21 cellular contexts compared by ENCODE assay signal in genomic region chr3:183774631-183775030, GRCh38. TPM values are rescaled to one million over a fixed set of nuclear protein-coding genes. Genes with fewer than 3 reads are reported as not detected.
A peak's percentile ranks its signal among the peaks of the same experiment; 100 is the strongest.
DNase-seq lines count a peak whose midpoint lies in the region; TF ChIP-seq lines count a peak whose summit lies in the region.
"Had no signal": no experiment of that assay in that cellular context is flagged by ENCODE, and none has a peak within 500 bp of the region (broad histone marks: within the 10 kb centered on the region; RNA-seq: fewer than 3 reads in every experiment).

No MANE protein-coding gene starts in this region.

- H4K20me1 ChIP-seq in osteoblast (ENCODE audit: insufficient read depth, low read length): no peaks in the 10 kb centered on the region

- H3K79me2 ChIP-seq in osteoblast (ENCODE audit: insufficient read depth, low read length): no peaks in the 10 kb centered on the region

- DNase-seq in EL: peak; percentile 87
- peak; percentile 70 for DNase-seq in MG63
- DNase-seq in cardiac fibroblast (ENCODE audit: low read depth in 2 of 2): peak; percentile 24 to 81
- peak; percentile 88 for DNase-seq in osteoblast (ENCODE audit: insufficient read length, low spot score, missing footprints)
- DNase-seq in NCI-H2196 (lab: John Stamatoyannopoulos, UW; ENCODE audit: unreplicated experiment): no peak
- no peak for DNase-seq in NCI-H1694 treated with DMSO at 0.1 percent for 48 hours (lab: John Stamatoyannopoulos, UW)
- DNase-seq in DMS79 treated with DMSO at 0.1 percent for 48 hours (lab: John Stamatoyannopoulos, UW): no peak
- no peak for DNase-seq in caudate nucleus (lab: John Stamatoyannopoulos, UW)
- DNase-seq: activated CD4-positive, alpha-beta T cell treated with anti-CD3 and anti-CD28 coated beads for 48 hours; activated CD8-positive, alpha-beta memory T cell treated with anti-CD3 and anti-CD28 coated beads, Interleukin-2, amount 10 ng/mL, durations not matched to agents 7 days and 5 days; activated naive CD8-positive, alpha-beta T cell treated with anti-CD3 and anti-CD28 coated beads, Interleukin-2, amount 50 U/mL, for 24 hours; Calu3; KBM-7; left cardiac atrium; mesenchymal stem cell; MV-4-11; naive B cell; NCI-H2029; NCI-H446 had no signal

- H3K4me2 ChIP-seq in osteoblast (ENCODE audit: insufficient read depth, low read length): peak overlapping the region; percentile 64
- H3K4me2 ChIP-seq: BLaER1 had no signal

- H3K36me3 ChIP-seq in MG63 (peaks cover 85% of the 10 kb centered on the region), osteoblast (ENCODE audit: insufficient read depth, low read length) (peaks cover 65% of the 10 kb centered on the region)

- H3K27ac ChIP-seq in osteoblast (ENCODE audit: low read depth, low read length) (peak overlapping the region; percentile 37), caudate nucleus (ENCODE audit: low read depth, low read length) (no peak overlapping the region)
- H3K27ac ChIP-seq: BLaER1, right atrium auricular region had no signal

- no peak overlapping the region for H2AFZ ChIP-seq in osteoblast (ENCODE audit: low read length)

- no peaks in the 10 kb centered on the region for H3K9me3 ChIP-seq in MG63
- H3K9me3 ChIP-seq in osteoblast (ENCODE audit: low read depth, low read length): no peaks in the 10 kb centered on the region
- H3K9me3 ChIP-seq: BLaER1, right atrium auricular region had no signal

- no peaks in the 10 kb centered on the region for H3K27me3 ChIP-seq in MG63
- H3K27me3 ChIP-seq in osteoblast (ENCODE audit: insufficient read depth, low read length): no peaks in the 10 kb centered on the region
- H3K27me3 ChIP-seq: BLaER1, right atrium auricular region had no signal

- no peak overlapping the region for H3K4me3 ChIP-seq in MG63
- no peak overlapping the region for H3K4me3 ChIP-seq in cardiac fibroblast (replicated peaks in 1 of 2; ENCODE audit: low read depth in 2 of 2, low read length in 2 of 2)
- H3K4me3 ChIP-seq in osteoblast (ENCODE audit: insufficient read depth, low read length): peak overlapping the region; percentile 3
- H3K4me3 ChIP-seq: BLaER1, right atrium auricular region had no signal

- H3K4me1 ChIP-seq in osteoblast (ENCODE audit: insufficient read depth, low read length): peaks cover 18% of the 10 kb centered on the region
- H3K4me1 ChIP-seq: BLaER1 had no signal

- TF ChIP-seq CTCF in cardiac fibroblast (IDR thresholded peaks at IDR 0.05; ENCODE audit: low read depth, low read length) (no peak), osteoblast (IDR thresholded peaks at IDR 0.05; ENCODE audit: extremely low read depth, low read depth, low read length) (no peak)

RNA-seq across cellular contexts. Expression of gene MAP6D1, which starts 50.7 kb away (rescaled TPM):
- 3.1 TPM in 1 of 2 replicates, not detected in the other for total RNA-seq in MG63 (2014; rRNA removed; shearing (Covaris generic); ENCODE audit: low replicate concordance)
- total RNA-seq in osteoblast: 0.59 and 2.2 TPM in 2 replicates

Comparison
In these comparisons a context has a peak if more than half of its experiments do, and no peak if none do; other contexts are left out.
1. DNase-seq: peak in EL (single experiment), MG63 (single experiment), cardiac fibroblast (2 of 2) and osteoblast (single experiment); none in NCI-H2196 (single experiment), NCI-H1694 treated with DMSO at 0.1 percent for 48 hours (single experiment), DMS79 treated with DMSO at 0.1 percent for 48 hours (single experiment) and caudate nucleus (0 of 61).